ENCODE assay signal across 13 cellular contexts in genomic region chr11:33227578-33228261, GRCh38. TPM values are rescaled to one million over a fixed set of nuclear protein-coding genes. Genes with fewer than 3 reads are reported as not detected.
DNase-seq lines count a peak whose midpoint lies in the region; ATAC-seq and TF ChIP-seq lines count a peak whose summit lies in the region.
"Had no signal": no experiment of that assay in that cellular context is flagged by ENCODE, and none has a peak within 500 bp of the region (broad histone marks: within the 10 kb centered on the region; RNA-seq: fewer than 3 reads in every experiment).

No MANE protein-coding gene starts in this region.

- no peaks in the 10 kb centered on the region for H3K4me1 ChIP-seq in gastroesophageal sphincter
- H3K4me1 ChIP-seq in suprapubic skin = no peaks in the 10 kb centered on the region

- WGBS in gastroesophageal sphincter (ENCODE audit: low coverage in 1 of 2), 2 donors = 64 to 76% methylated on average over 2 of the region's 2 CpGs
- 83% methylated on average over 2 of the region's 2 CpGs for WGBS in suprapubic skin

- H3K36me3 ChIP-seq in gastroesophageal sphincter (no peaks in the 10 kb centered on the region), suprapubic skin (no peaks in the 10 kb centered on the region)

- H3K27me3 ChIP-seq in HL-60 (ENCODE audit: insufficient read depth, poor library complexity, severe bottlenecking) (no peaks in the 10 kb centered on the region), gastroesophageal sphincter (no peaks in the 10 kb centered on the region), suprapubic skin (no peaks in the 10 kb centered on the region)

- no peak for TF ChIP-seq CTCF in HL-60 (IDR thresholded peaks at IDR 0.05; ENCODE audit: insufficient read depth, low read length)
- no peak for TF ChIP-seq CTCF in gastroesophageal sphincter (IDR thresholded peaks at IDR 0.05)
- TF ChIP-seq CTCF in suprapubic skin (IDR thresholded peaks at IDR 0.05) = no peak

- H3K9me3 ChIP-seq in gastroesophageal sphincter (no peaks in the 10 kb centered on the region), suprapubic skin (no peaks in the 10 kb centered on the region)

- H3K27ac ChIP-seq in HL-60 (replicated peaks) = peak overlapping the region; percentile 49
- peak overlapping the region in 3 of 4 donors; percentile 36 to 62 (median 56) for H3K27ac ChIP-seq in gastroesophageal sphincter
- peak overlapping the region; percentile 46 for H3K27ac ChIP-seq in suprapubic skin

- no peak for TF ChIP-seq POLR2A in gastroesophageal sphincter (IDR thresholded peaks at IDR 0.05)
- TF ChIP-seq POLR2A in suprapubic skin (IDR thresholded peaks at IDR 0.05) = no peak

- TF ChIP-seq EP300 in gastroesophageal sphincter (IDR thresholded peaks at IDR 0.05) (no peak), suprapubic skin (IDR thresholded peaks at IDR 0.05) (no peak)

- ATAC-seq in gastroesophageal sphincter = peak; percentile 75
- ATAC-seq in HG03571 (IDR thresholded peaks at IDR 0.05; ENCODE audit: unreplicated experiment) = no peak

- H3K4me3 ChIP-seq in HL-60 (replicated peaks; ENCODE audit: insufficient read depth, low read length) = no peak overlapping the region
- no peak overlapping the region for H3K4me3 ChIP-seq in gastroesophageal sphincter
- no peak overlapping the region for H3K4me3 ChIP-seq in suprapubic skin

- DNase-seq in HL-60 (ENCODE audit: low read depth in 1 of 2, low spot score in 1 of 2) (peak; percentile 61 to 71), SKM-1 (lab: John Stamatoyannopoulos, UW; ENCODE audit: unreplicated experiment) (peak; percentile 58), suprapubic skin (ENCODE audit: low spot score in 2 of 2) (no peak), mucosa of gallbladder (ENCODE audit: low spot score) (no peak), NCI-H1092 (lab: John Stamatoyannopoulos, UW) (no peak), DMS 273 treated with DMSO at 0.1 percent for 48 hours (lab: John Stamatoyannopoulos, UW) (no peak)
- DNase-seq: activated CD4-positive, alpha-beta T cell treated with anti-CD3 and anti-CD28 coated beads, Interleukin-2, amount 10 ng/mL, durations not matched to agents 7 days and 5 days; activated gamma-delta T cell; cerebellar nuclear complex; NCI-H1417 treated with DMSO at 0.1 percent for 48 hours; nucleus accumbens had no signal

RNA-seq across cellular contexts. Expression of gene HIPK3, which starts 29.5 kb away (rescaled TPM):
- total RNA-seq in gastroesophageal sphincter (100 to 1,000 TPM; 292 to 331 (median 308) TPM), suprapubic skin (100 to 1,000 TPM in 1 of 4 donors, 10 to 100 TPM in 3; 76.4 to 110 (median 90.6) TPM), mucosa of gallbladder (105 TPM)

Comparison
In these comparisons a context has a peak if more than half of its experiments do, and no peak if none do; other contexts are left out.
1. DNase-seq: peak in HL-60 (2 of 2) and SKM-1 (single experiment); none in suprapubic skin (0 of 2), mucosa of gallbladder (single experiment), NCI-H1092 (single experiment) and DMS 273 treated with DMSO at 0.1 percent for 48 hours (single experiment).
2. Peak in every context shown above with its lines, with median percentiles within 50 percentile points of each other: H3K27ac ChIP-seq.